21 cellular contexts compared by ENCODE assay signal in genomic region chr2:17579605-17580318, GRCh38. TPM values are rescaled to one million over a fixed set of nuclear protein-coding genes. Genes with fewer than 3 reads are reported as not detected.
DNase-seq lines count a peak whose midpoint lies in the region; TF ChIP-seq lines count a peak whose summit lies in the region.
"Had no signal": no experiment of that assay in that cellular context is flagged by ENCODE, and none has a peak within 500 bp of the region (broad histone marks: within the 10 kb centered on the region; RNA-seq: fewer than 3 reads in every experiment).

No MANE protein-coding gene starts in this region.

- no peaks in the 10 kb centered on the region for H4K20me1 ChIP-seq in OCI-LY3 (ENCODE audit: insufficient read depth, low read length)

- H3K27me3 ChIP-seq in HUES48 (ENCODE audit: control insufficient read depth, insufficient read depth, low read length): no peaks in the 10 kb centered on the region
- no peaks in the 10 kb centered on the region for H3K27me3 ChIP-seq in OCI-LY3 (ENCODE audit: low read depth, low read length)
- H3K27me3 ChIP-seq: right lobe of liver had no signal

- H3K4me3 ChIP-seq in HUES48 (ENCODE audit: low read depth, low read length) (no peak overlapping the region), OCI-LY3 (ENCODE audit: low read length) (peak overlapping the region; percentile 7; the same call in 1 of the 2 replicates)
- H3K4me3 ChIP-seq: right lobe of liver had no signal

- TF ChIP-seq CTCF in OCI-LY3 (IDR thresholded peaks at IDR 0.05; ENCODE audit: low read depth, low read length): no peak
- no peak for TF ChIP-seq CTCF in progenitor cell of endocrine pancreas (IDR thresholded peaks at IDR 0.05; ENCODE audit: unreplicated experiment)

- H3K9ac ChIP-seq in HUES48 (ENCODE audit: low read depth, low read length) (no peak overlapping the region), OCI-LY3 (ENCODE audit: low read length) (peak overlapping the region; percentile 23; the same call in 1 of the 2 replicates)

- H3K27ac ChIP-seq in HUES48 (ENCODE audit: low read depth, low read length) (peak overlapping the region; percentile 6), OCI-LY3 (ENCODE audit: low read length) (peak overlapping the region; percentile 79), epithelial cell of prostate (peak overlapping the region; percentile 21)
- H3K27ac ChIP-seq: right lobe of liver had no signal

- no peaks in the 10 kb centered on the region for H3K79me2 ChIP-seq in OCI-LY3 (ENCODE audit: low read length)

- H3K36me3 Mint-ChIP-seq in progenitor cell of endocrine pancreas (ENCODE audit: insufficient read depth): no peaks in the 10 kb centered on the region
- H3K36me3 Mint-ChIP-seq: stimulated activated effector memory CD8-positive, alpha-beta T cell treated with anti-CD3 and anti-CD28 coated beads, Interleukin-12 subunit alpha, Interleukin-12 subunit beta, amount 100 ng/mL, for 72 hours had no signal

- H3K9me3 ChIP-seq in HUES48 (ENCODE audit: control insufficient read depth, insufficient read depth, low read length) (no peaks in the 10 kb centered on the region), OCI-LY3 (ENCODE audit: insufficient read depth, low read length) (no peaks in the 10 kb centered on the region)
- H3K9me3 ChIP-seq: right lobe of liver had no signal

- H3K36me3 ChIP-seq in HUES48 (ENCODE audit: control insufficient read depth, insufficient read depth, low read length): no peaks in the 10 kb centered on the region
- no peaks in the 10 kb centered on the region for H3K36me3 ChIP-seq in OCI-LY3 (replicated peaks; ENCODE audit: low read depth, low read length)
- H3K36me3 ChIP-seq: right lobe of liver had no signal

- DNase-seq in epithelial cell of prostate (ENCODE audit: low read depth, low spot score) (no peak), progenitor cell of endocrine pancreas (ENCODE audit: low spot score, unreplicated experiment) (no peak), amniotic stem cell (lab: John Stamatoyannopoulos, UW) (no peak), T-helper 2 cell (no peak), NCI-H2029 treated with DMSO at 0.1 percent for 48 hours (lab: John Stamatoyannopoulos, UW) (no peak)
- DNase-seq: activated CD4-positive, alpha-beta T cell treated with anti-CD3 and anti-CD28 coated beads, Interleukin-2, amount 50 U/mL, for 1 hour; activated naive CD4-positive, alpha-beta T cell treated with Interleukin-2 at 50 U/mL for 16 hours; activated T-cell treated with anti-CD3 and anti-CD28 coated beads, Interleukin-2, amount 50 U/mL, for 24 hours; aorta; cerebellar nuclear complex; DND-41; effector CD8-positive, alpha-beta T cell; IMR-90; left ventricle myocardium superior; NCI-H187; NCI-H226; nucleus accumbens; right lobe of liver had no signal

- peaks cover 15% of the 10 kb centered on the region for H3K4me1 ChIP-seq in HUES48 (ENCODE audit: control insufficient read depth, insufficient read depth, low read length)
- H3K4me1 ChIP-seq in OCI-LY3 (ENCODE audit: low read length): peaks cover 59% of the 10 kb centered on the region
- H3K4me1 ChIP-seq: right lobe of liver had no signal

- H3K4me3 Mint-ChIP-seq in progenitor cell of endocrine pancreas (ENCODE audit: low read depth): no peak overlapping the region
- H3K4me3 Mint-ChIP-seq: activated T-cell treated with anti-CD3 and anti-CD28 coated beads, Interleukin-2, amount 50 U/mL, for 24 hours; stimulated activated effector memory CD8-positive, alpha-beta T cell treated with anti-CD3 and anti-CD28 coated beads, Interleukin-12 subunit alpha, Interleukin-12 subunit beta, amount 100 ng/mL, for 72 hours had no signal

- peak overlapping the region; percentile 37; the same call in 1 of the 2 replicates for H2AFZ ChIP-seq in OCI-LY3 (ENCODE audit: low read depth, low read length)

- H3K27me3 Mint-ChIP-seq in progenitor cell of endocrine pancreas: peaks cover 15% of the 10 kb centered on the region

- peak overlapping the region; percentile 12 for H3K27ac Mint-ChIP-seq in progenitor cell of endocrine pancreas
- H3K27ac Mint-ChIP-seq: activated T-cell treated with anti-CD3 and anti-CD28 coated beads, Interleukin-2, amount 50 U/mL, for 24 hours; stimulated activated effector memory CD8-positive, alpha-beta T cell treated with anti-CD3 and anti-CD28 coated beads, Interleukin-12 subunit alpha, Interleukin-12 subunit beta, amount 100 ng/mL, for 72 hours had no signal

- H3K9me3 Mint-ChIP-seq in progenitor cell of endocrine pancreas (ENCODE audit: low read depth): no peaks in the 10 kb centered on the region
- H3K9me3 Mint-ChIP-seq: activated T-cell treated with anti-CD3 and anti-CD28 coated beads, Interleukin-2, amount 50 U/mL, for 24 hours had no signal

- H3K4me1 Mint-ChIP-seq in progenitor cell of endocrine pancreas (ENCODE audit: low read depth): peaks cover 4% of the 10 kb centered on the region
- H3K4me1 Mint-ChIP-seq: stimulated activated effector memory CD8-positive, alpha-beta T cell treated with anti-CD3 and anti-CD28 coated beads, Interleukin-12 subunit alpha, Interleukin-12 subunit beta, amount 100 ng/mL, for 72 hours had no signal

- H3K4me2 ChIP-seq in OCI-LY3 (ENCODE audit: low read length): peak overlapping the region; percentile 50

RNA-seq across cellular contexts. Expression of gene VSNL1, which starts 39.3 kb away (rescaled TPM):
- 1.1 TPM in 2 replicates for total RNA-seq in progenitor cell of endocrine pancreas
- total RNA-seq: aorta had no signal

Comparison
In these comparisons a context has a peak if more than half of its experiments do, and no peak if none do; other contexts are left out.
1. H3K27ac ChIP-seq: peak in every context shown above with its lines; median percentile 79 in OCI-LY3; 21 in epithelial cell of prostate; 6 in HUES48.